ENCODE assay signal across 1 cellular context in the genomic region with DNA sequence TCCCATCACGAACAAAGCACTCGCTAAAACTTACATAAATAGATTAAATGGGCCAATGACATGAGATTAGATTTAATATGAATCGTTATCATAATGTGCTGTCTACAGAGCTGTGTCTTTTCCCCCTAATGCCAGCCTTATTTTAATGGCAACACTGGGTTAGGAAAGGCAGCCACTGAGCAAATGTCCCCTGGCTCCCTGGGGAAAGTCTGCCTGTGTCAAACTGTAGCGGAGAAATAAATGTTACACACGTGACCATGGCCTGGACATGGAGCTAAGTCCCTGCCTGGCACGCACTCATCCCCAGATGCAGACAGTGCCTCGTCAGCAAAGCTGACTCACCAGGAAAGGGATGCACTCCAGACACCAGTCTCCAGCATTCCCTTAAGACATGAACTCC.
TF ChIP-seq lines count a peak whose summit lies in the region.

No MANE protein-coding gene starts in this region.

TF ChIP-seq in HepG2, 621 proteins besides CTCF, POLR2A, EP300 and RAD21 (continued from another document):
- peak; percentile 65 to 75 for TF ChIP-seq MAFK (conservative IDR thresholded peaks at IDR 0.05 in 1 of 2, IDR thresholded peaks at IDR 0.05 in 1 of 2; ENCODE audit: low read length in 2 of 2)
- TF ChIP-seq MYNN (CRISPR knock-in tag; IDR thresholded peaks at IDR 0.05; ENCODE audit: low read depth) = no peak
